Comparison of ENCODE assay signal across 8 cellular contexts in the genomic region with DNA sequence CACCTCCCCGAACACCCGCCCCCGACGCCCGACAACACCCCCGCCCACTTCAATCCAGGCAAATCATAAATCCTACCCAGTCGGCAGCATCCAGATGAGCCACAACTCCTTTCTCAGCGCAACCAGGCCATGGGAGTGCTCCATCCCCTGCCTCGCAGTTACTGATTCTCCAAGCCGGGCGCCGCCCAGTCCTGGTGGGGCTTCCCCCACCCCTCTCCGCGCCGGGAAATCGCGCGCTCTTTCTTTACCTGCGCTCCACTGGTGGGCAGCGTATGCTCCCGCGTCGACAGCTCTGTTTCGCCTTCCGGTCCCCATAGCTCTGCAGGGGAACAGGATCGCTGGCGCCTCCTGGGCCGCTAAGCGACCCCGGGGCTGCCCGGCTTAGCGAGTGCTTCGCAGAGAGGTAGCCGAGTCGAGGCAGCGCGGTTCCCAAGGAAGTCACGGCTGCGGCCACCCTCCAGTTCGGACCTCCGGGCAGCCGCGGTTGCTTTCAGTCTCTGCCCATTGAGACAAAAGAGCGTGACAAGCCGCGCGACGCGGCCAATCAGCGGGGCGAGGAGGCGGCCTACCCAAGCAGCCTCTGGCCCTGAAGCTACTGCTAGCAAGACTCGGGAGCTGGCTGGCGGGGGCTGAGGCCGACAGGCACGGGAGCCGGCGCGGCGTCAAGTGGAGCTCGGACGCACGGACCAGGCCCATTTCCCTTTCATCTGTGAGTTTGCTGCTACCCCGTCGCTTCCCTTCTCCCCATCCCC. TPM values are rescaled to one million over a fixed set of nuclear protein-coding genes. Genes with fewer than 3 reads are reported as not detected.
DNase-seq lines count a peak whose midpoint lies in the region; ATAC-seq and TF ChIP-seq lines count a peak whose summit lies in the region.

No MANE protein-coding gene starts in this region.

- H3K9ac ChIP-seq in GM23248 (peak overlapping the region; percentile 84), trophoblast cell (ENCODE audit: low read length) (peak overlapping the region; percentile 63)

- no peak for TF ChIP-seq CTCF in heart left ventricle (IDR thresholded peaks at IDR 0.05)

- peak overlapping the region; percentile 67 for H3K27ac ChIP-seq in GM23248
- H3K27ac ChIP-seq in KOPT-K1 (ENCODE audit: low read depth, low read length, poor library complexity, severe bottlenecking), result peak overlapping the region; percentile 88
- H3K27ac ChIP-seq in heart left ventricle, result peak overlapping the region; percentile 4 to 82 (median 68)
- H3K27ac ChIP-seq in trophoblast cell (ENCODE audit: low read depth, low read length), result peak overlapping the region; percentile 40
- H3K27ac ChIP-seq in urinary bladder (ENCODE audit: low read depth), result peak overlapping the region; percentile 66

- H4K20me1 ChIP-seq in GM23248 (ENCODE audit: insufficient read depth), result no peaks in the 10 kb centered on the region

- no peak overlapping the region for H2AK5ac ChIP-seq in trophoblast cell (ENCODE audit: low read length)

- H3K79me2 ChIP-seq in GM23248 (ENCODE audit: insufficient read depth) (no peaks in the 10 kb centered on the region), trophoblast cell (ENCODE audit: control insufficient read depth, insufficient read depth, low read length, poor library complexity) (no peaks in the 10 kb centered on the region)

- H3K79me1 ChIP-seq in trophoblast cell (ENCODE audit: low read length), result peaks cover 3% of the 10 kb centered on the region

- 1% methylated on average over 25 to 35 of the region's 65 CpGs for WGBS in GM23248 (ENCODE audit: low coverage in 1 of 2, low lambda C conversion rate in 2 of 2, missing lambda C conversion rate in 2 of 2), 2 experiments
- WGBS in heart left ventricle, 4 donors, result 0 to 41% (median 19%) methylated on average over 37 to 65 of the region's 65 CpGs
- WGBS in trophoblast cell (ENCODE audit: extremely low coverage, insufficient coverage, insufficient read length), result no CpG with 5 or more reads among the region's 65 CpGs
- under 1% methylated on average over 65 of the region's 65 CpGs for WGBS in urinary bladder

- H2BK12ac ChIP-seq in trophoblast cell (ENCODE audit: low read length), result no peak overlapping the region

- in situ Hi-C loops in GM23248 (cut with MboI) (no loop called here), SK-MEL-5 (cut with HindIII; ENCODE audit: low pct_unique_long_range_greater_than_20kb, low sequenced_read_pairs) (no loop called here)

- H3K4me1 ChIP-seq in GM23248 (ENCODE audit: insufficient read depth) (no peaks in the 10 kb centered on the region), heart left ventricle (peaks cover 0 to 7% (median 0%) of the 10 kb centered on the region in 12 donors), trophoblast cell (ENCODE audit: control insufficient read depth in 1 of 2, insufficient read depth in 2 of 2, low read length in 2 of 2) (no peaks in the 10 kb centered on the region), urinary bladder (ENCODE audit: insufficient read depth) (no peaks in the 10 kb centered on the region)

- H3K27me3 Mint-ChIP-seq in activated naive CD8-positive, alpha-beta T cell treated with anti-CD3 and anti-CD28 coated beads for 36 hours, result no peaks in the 10 kb centered on the region

- no peak for TF ChIP-seq POLR2A in heart left ventricle (IDR thresholded peaks at IDR 0.05)

- no peak overlapping the region for H2BK120ac ChIP-seq in trophoblast cell (ENCODE audit: insufficient read depth, low read length, poor library complexity)

- peak overlapping the region; percentile 94 for H3K4me3 Mint-ChIP-seq in activated naive CD8-positive, alpha-beta T cell treated with anti-CD3 and anti-CD28 coated beads for 36 hours

- peak overlapping the region; percentile 59 for H3K18ac ChIP-seq in trophoblast cell (ENCODE audit: low read length)

- H3K4ac ChIP-seq in trophoblast cell (ENCODE audit: low read depth, low read length), result no peak overlapping the region

- H3K4me1 Mint-ChIP-seq in activated naive CD8-positive, alpha-beta T cell treated with anti-CD3 and anti-CD28 coated beads for 36 hours, result peaks cover 16% of the 10 kb centered on the region

- H3K27me3 ChIP-seq in GM23248 (replicated peaks; ENCODE audit: insufficient read depth), result no peaks in the 10 kb centered on the region
- H3K27me3 ChIP-seq in heart left ventricle, result peaks cover 0 to 21% (median 0%) of the 10 kb centered on the region in 9 donors
- no peaks in the 10 kb centered on the region for H3K27me3 ChIP-seq in trophoblast cell (ENCODE audit: insufficient read depth, low read length)

- H3K23ac ChIP-seq in trophoblast cell (ENCODE audit: low read length), result no peak overlapping the region

- no peaks in the 10 kb centered on the region for H3K9me3 Mint-ChIP-seq in activated naive CD8-positive, alpha-beta T cell treated with anti-CD3 and anti-CD28 coated beads for 36 hours

- no peaks in the 10 kb centered on the region for H3F3A ChIP-seq in GM23248 (ENCODE audit: insufficient read depth)

- H4K8ac ChIP-seq in trophoblast cell (ENCODE audit: low read depth, low read length), result peak overlapping the region; percentile 79

- H3K9me3 ChIP-seq in GM23248 (ENCODE audit: low read depth) (no peaks in the 10 kb centered on the region), KOPT-K1 (ENCODE audit: insufficient read depth, low read length, poor library complexity, severe bottlenecking) (peaks cover 3% of the 10 kb centered on the region), heart left ventricle (peaks cover 0 to 9% (median 0%) of the 10 kb centered on the region in 12 donors), trophoblast cell (ENCODE audit: insufficient read depth, low read depth, low read length) (no peaks in the 10 kb centered on the region)

- no peak overlapping the region for H2BK5ac ChIP-seq in trophoblast cell (ENCODE audit: low read depth, low read length, poor library complexity)

- intact Hi-C loops in heart left ventricle (cut with DNase I), result loop anchor here in 1 of 10 donors (2.0 kb wide), 1 partner anchor 74 kb away; no protein-coding TSS in a partner anchor

- ATAC-seq in heart left ventricle, result peak; percentile 75 to 92 (median 90)

- H3K36me3 ChIP-seq in GM23248 (ENCODE audit: low read depth) (no peaks in the 10 kb centered on the region), KOPT-K1 (ENCODE audit: insufficient read depth, low read length) (peaks cover 20% of the 10 kb centered on the region; the same call in 1 of the 2 replicates), heart left ventricle (no peaks in the 10 kb centered on the region), trophoblast cell (ENCODE audit: control insufficient read depth in 1 of 2, insufficient read depth in 2 of 2, low read length in 2 of 2) (no peaks in the 10 kb centered on the region), urinary bladder (ENCODE audit: insufficient read depth) (no peaks in the 10 kb centered on the region)

- H3K27ac Mint-ChIP-seq in activated naive CD8-positive, alpha-beta T cell treated with anti-CD3 and anti-CD28 coated beads for 36 hours, result peak overlapping the region; percentile 96

- peaks cover 14% of the 10 kb centered on the region for H3K36me3 Mint-ChIP-seq in activated naive CD8-positive, alpha-beta T cell treated with anti-CD3 and anti-CD28 coated beads for 36 hours

- peak overlapping the region; percentile 81 for H4K12ac ChIP-seq in trophoblast cell (ENCODE audit: low read depth, low read length)

- peak overlapping the region; percentile 75 for H3K14ac ChIP-seq in trophoblast cell (ENCODE audit: low read length)

- peak; percentile 11 for DNase-seq in GM04503 (ENCODE audit: low read depth)
- peak; percentile 74 for DNase-seq in GM23248
- DNase-seq in SK-MEL-5 (ENCODE audit: low read depth, low spot score), result peak; percentile 43
- peak; percentile 76 for DNase-seq in activated naive CD8-positive, alpha-beta T cell treated with anti-CD3 and anti-CD28 coated beads for 36 hours
- DNase-seq in heart left ventricle, result peak; percentile 45 to 79 (median 69)
- DNase-seq in trophoblast cell, result peak; percentile 41 to 56

- H3K9me2 ChIP-seq in GM23248 (ENCODE audit: insufficient read depth), result no peaks in the 10 kb centered on the region

- H4K91ac ChIP-seq in trophoblast cell (ENCODE audit: low read depth, low read length), result peak overlapping the region; percentile 43

- peak overlapping the region; percentile 91 for H3K4me2 ChIP-seq in GM23248 (ENCODE audit: unreplicated experiment)
- peak overlapping the region; percentile 98 for H3K4me2 ChIP-seq in trophoblast cell (ENCODE audit: low read length)

- H3K4me3 ChIP-seq in GM23248 (peak overlapping the region; percentile 72), heart left ventricle (peak overlapping the region in 11 of 12 donors; percentile 27 to 82 (median 59)), trophoblast cell (ENCODE audit: low read depth, low read length) (peak overlapping the region; percentile 70), urinary bladder (ENCODE audit: low read depth, low read length) (peak overlapping the region; percentile 58)

- peak overlapping the region; percentile 95 for H2AFZ ChIP-seq in GM23248
- peak overlapping the region; percentile 83 for H2AFZ ChIP-seq in trophoblast cell (ENCODE audit: insufficient read depth, low read length, poor library complexity)

RNA-seq across cellular contexts. Expression of a gene that starts 43.7 kb away (rescaled TPM):
- total RNA-seq in GM23248 (2014; rRNA removed; shearing (Covaris generic)), result 0.63 and 1.4 TPM in 2 replicates
- polyA plus RNA-seq in GM23248 (2016; fragmentation: Nextera tagmentation; extraction: Ambion mirVana), result 7.3 and 8.7 TPM in 2 replicates
- 5.3 and 5.5 TPM in 2 replicates for total RNA-seq in SK-MEL-5 (2014; rRNA removed; shearing (Covaris generic))
- polyA plus RNA-seq in SK-MEL-5 (2015; cell fraction: cytosol; rRNA removed), result 1.8 and 2.3 TPM in 2 replicates
- polyA plus RNA-seq in SK-MEL-5 (2015; cell fraction: nucleus; rRNA removed), result 2.5 and 5.0 TPM in 2 replicates
- total RNA-seq in activated naive CD8-positive, alpha-beta T cell treated with anti-CD3 and anti-CD28 coated beads for 36 hours, result 1 to 10 TPM; 7.3 to 8.0 TPM
- total RNA-seq in heart left ventricle, result 1 to 10 TPM in 1 of 9 donors, under 1 TPM in 6, not detected in 2; 0.14 to 1.2 (median 0.56) TPM
- polyA plus RNA-seq in heart left ventricle, result under 1 TPM; 0.38 to 0.94 TPM
- polyA plus RNA-seq in trophoblast cell (2013), result 15.0 and 15.5 TPM in 2 replicates
- 18.6 TPM for total RNA-seq in urinary bladder
- 9.3 TPM for polyA plus RNA-seq in urinary bladder

Comparison
In these comparisons a context has a peak if more than half of its experiments do, and no peak if none do; other contexts are left out.
1. Peak in every context shown above with its lines: DNase-seq, ATAC-seq, H3K4me3 ChIP-seq and H3K27ac ChIP-seq.
2. DNase-seq: peak in every context shown above with its lines; median percentile 76 in activated naive CD8-positive, alpha-beta T cell treated with anti-CD3 and anti-CD28 coated beads for 36 hours; 74 in GM23248; 69 in heart left ventricle; 48 in trophoblast cell; 43 in SK-MEL-5; 11 in GM04503.